ENCODE assay signal across 1 cellular context in the genomic region with DNA sequence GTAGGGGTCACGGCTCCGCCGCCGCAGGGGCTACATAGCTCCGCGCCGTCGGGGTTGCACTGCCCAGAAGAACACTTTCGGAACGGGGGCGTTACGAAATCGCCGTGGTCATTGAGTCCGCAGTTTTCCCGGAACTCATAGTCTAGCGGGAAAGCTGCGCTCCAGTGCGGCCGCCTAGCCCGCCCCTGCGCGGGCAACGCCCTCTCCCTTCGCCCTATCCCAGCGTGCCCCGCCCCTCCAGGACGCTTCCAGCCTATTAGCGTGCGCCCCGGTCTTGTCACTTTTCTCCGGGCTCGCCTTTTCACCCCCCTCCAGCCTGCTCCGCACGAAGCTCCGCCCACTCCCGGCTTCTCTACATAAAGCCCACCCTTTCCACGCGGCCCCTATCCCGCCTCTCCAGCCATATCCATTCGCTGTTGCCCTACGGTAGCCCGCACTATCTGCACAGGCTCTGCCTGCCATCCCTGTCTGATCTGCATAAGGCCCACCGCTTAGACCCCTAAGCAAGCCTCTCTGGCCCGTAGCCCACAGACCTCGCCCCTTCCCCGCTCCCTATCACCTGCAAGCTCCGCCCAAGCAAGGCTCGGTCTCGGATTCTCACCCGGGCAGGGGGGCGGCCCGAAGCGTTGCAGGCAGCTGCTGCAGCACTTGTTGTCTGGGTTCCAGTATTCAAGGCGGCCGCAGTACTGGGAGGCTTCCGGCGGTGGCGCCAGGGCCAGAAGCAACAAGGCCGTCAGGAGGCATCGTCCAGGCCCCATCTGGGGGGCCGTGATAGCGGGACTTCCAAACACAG.
TF ChIP-seq lines count a peak whose summit lies in the region.

No MANE protein-coding gene starts in this region.

TF ChIP-seq in HepG2, 621 proteins besides CTCF, POLR2A, EP300 and RAD21 (continued from another document):
- TF ChIP-seq, protein P1, sequence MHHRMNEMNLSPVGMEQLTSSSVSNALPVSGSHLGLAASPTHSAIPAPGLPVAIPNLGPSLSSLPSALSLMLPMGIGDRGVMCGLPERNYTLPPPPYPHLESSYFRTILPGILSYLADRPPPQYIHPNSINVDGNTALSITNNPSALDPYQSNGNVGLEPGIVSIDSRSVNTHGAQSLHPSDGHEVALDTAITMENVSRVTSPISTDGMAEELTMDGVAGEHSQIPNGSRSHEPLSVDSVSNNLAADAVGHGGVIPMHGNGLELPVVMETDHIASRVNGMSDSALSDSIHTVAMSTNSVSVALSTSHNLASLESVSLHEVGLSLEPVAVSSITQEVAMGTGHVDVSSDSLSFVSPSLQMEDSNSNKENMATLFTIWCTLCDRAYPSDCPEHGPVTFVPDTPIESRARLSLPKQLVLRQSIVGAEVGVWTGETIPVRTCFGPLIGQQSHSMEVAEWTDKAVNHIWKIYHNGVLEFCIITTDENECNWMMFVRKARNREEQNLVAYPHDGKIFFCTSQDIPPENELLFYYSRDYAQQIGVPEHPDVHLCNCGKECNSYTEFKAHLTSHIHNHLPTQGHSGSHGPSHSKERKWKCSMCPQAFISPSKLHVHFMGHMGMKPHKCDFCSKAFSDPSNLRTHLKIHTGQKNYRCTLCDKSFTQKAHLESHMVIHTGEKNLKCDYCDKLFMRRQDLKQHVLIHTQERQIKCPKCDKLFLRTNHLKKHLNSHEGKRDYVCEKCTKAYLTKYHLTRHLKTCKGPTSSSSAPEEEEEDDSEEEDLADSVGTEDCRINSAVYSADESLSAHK (CRISPR knock-in tag; IDR thresholded peaks at IDR 0.05; ENCODE audit: borderline replicate concordance), result no peak
- TF ChIP-seq KDM1A (CRISPR knock-in tag; IDR thresholded peaks at IDR 0.05) (no peak), SMAD1 (CRISPR knock-in tag; IDR thresholded peaks at IDR 0.05; ENCODE audit: borderline replicate concordance, low read depth) (no peak; the same call in 1 of the 2 replicates), HDAC2 (CRISPR knock-in tag; IDR thresholded peaks at IDR 0.05) (peak; percentile 47), ZC3H4 (CRISPR knock-in tag; IDR thresholded peaks at IDR 0.05; ENCODE audit: borderline replicate concordance) (peak; percentile 66; the same call in 1 of the 2 replicates), MED8 (CRISPR knock-in tag; IDR thresholded peaks at IDR 0.05; ENCODE audit: insufficient replicate concordance) (peak; percentile 36), KLF12 (CRISPR knock-in tag; IDR thresholded peaks at IDR 0.05; ENCODE audit: borderline replicate concordance) (0 out of 2 replicates have a peak, but pooled peaks have one; percentile 9), CENPBD1 (CRISPR knock-in tag; IDR thresholded peaks at IDR 0.05; ENCODE audit: borderline replicate concordance, low read depth) (no peak), SCMH1 (CRISPR knock-in tag; IDR thresholded peaks at IDR 0.05; ENCODE audit: borderline replicate concordance) (no peak), ZNF556 (CRISPR knock-in tag; IDR thresholded peaks at IDR 0.05; ENCODE audit: borderline replicate concordance) (no peak), NFIC (IDR thresholded peaks at IDR 0.05; ENCODE audit: low read length) (no peak), ZNF841 (CRISPR knock-in tag; IDR thresholded peaks at IDR 0.05; ENCODE audit: borderline replicate concordance) (no peak), ZNF740 (CRISPR knock-in tag; IDR thresholded peaks at IDR 0.05) (no peak), PBX3 (CRISPR knock-in tag; IDR thresholded peaks at IDR 0.05; ENCODE audit: borderline replicate concordance) (no peak)
